Comparison of ENCODE assay signal across 20 cellular contexts in genomic region chrX:18898517-18898916, GRCh38.
A peak's percentile ranks its signal among the peaks of the same experiment; 100 is the strongest.
DNase-seq lines count a peak whose midpoint lies in the region; TF ChIP-seq lines count a peak whose summit lies in the region.
"Had no signal": no experiment of that assay in that cellular context is flagged by ENCODE, and none has a peak within 500 bp of the region (broad histone marks: within the 10 kb centered on the region; RNA-seq: fewer than 3 reads in every experiment).

No MANE protein-coding gene starts in this region.

- WGBS in spleen, 5 donors, result 75 to 95% (median 86%) methylated on average over 2 to 6 of the region's 6 CpGs

- H3K9me3 Mint-ChIP-seq in chondrocyte (ENCODE audit: low read depth), result no peaks in the 10 kb centered on the region
- H3K9me3 Mint-ChIP-seq: CD4-positive, CD25-positive, alpha-beta regulatory T cell; GM23338 had no signal

- peaks cover 23% of the 10 kb centered on the region for H3K4me1 Mint-ChIP-seq in chondrocyte (ENCODE audit: low read depth)
- H3K4me1 Mint-ChIP-seq: CD4-positive, CD25-positive, alpha-beta regulatory T cell had no signal

- H3K36me3 Mint-ChIP-seq in chondrocyte (ENCODE audit: low read depth), result peaks cover 1% of the 10 kb centered on the region

- TF ChIP-seq CTCF in chondrocyte (IDR thresholded peaks at IDR 0.05), result no peak
- no peak for TF ChIP-seq CTCF in spleen (IDR thresholded peaks at IDR 0.05 in 8 of 11, conservative IDR thresholded peaks at IDR 0.05 in 3 of 11)

- no peak for TF ChIP-seq POLR2A in spleen (IDR thresholded peaks at IDR 0.05)

- DNase-seq in NCI-H1436 treated with DMSO at 0.1 percent for 48 hours (lab: John Stamatoyannopoulos, UW) (peak; percentile 2), NOMO-1 (lab: John Stamatoyannopoulos, UW; ENCODE audit: unreplicated experiment in 2 of 2) (peak; percentile 55 to 61), chondrocyte (ENCODE audit: low spot score) (peak; percentile 21), spleen (peak; percentile 31), NCI-H1694 (lab: John Stamatoyannopoulos, UW) (no peak)
- no peak for DNase-seq in activated CD4-positive, CD25-positive, alpha-beta regulatory T cell (lab: John Stamatoyannopoulos, UW)
- no peak for DNase-seq in activated effector memory CD4-positive, alpha-beta T cell treated with Interleukin-2 at 50 U/mL for 16 hours
- DNase-seq: CD4-positive, CD25-positive, alpha-beta regulatory T cell; COR-L47; DMS 273 treated with DMSO at 0.1 percent for 48 hours; KBM-7; MM.1S; NCI-H1048; NCI-H1930; NCI-H226; NCI-H510A treated with DMSO at 0.1 percent for 48 hours; NCI-H774 had no signal

- peaks cover 0 to 90% (median 9%) of the 10 kb centered on the region in 6 donors for H3K36me3 ChIP-seq in spleen
- H3K36me3 ChIP-seq: SJSA1 had no signal

- no peaks in the 10 kb centered on the region for H3K27me3 ChIP-seq in spleen (replicated peaks in 1 of 7)
- H3K27me3 ChIP-seq: SJSA1 had no signal

- H3K4me3 Mint-ChIP-seq in chondrocyte (ENCODE audit: unreplicated experiment), result no peak overlapping the region
- H3K4me3 Mint-ChIP-seq: CD4-positive, CD25-positive, alpha-beta regulatory T cell; GM23338 had no signal

- H3K27ac ChIP-seq in spleen, result no peak overlapping the region
- H3K27ac ChIP-seq: SJSA1 had no signal

- no peaks in the 10 kb centered on the region for H3K27me3 Mint-ChIP-seq in chondrocyte (ENCODE audit: low read depth)
- H3K27me3 Mint-ChIP-seq: CD4-positive, CD25-positive, alpha-beta regulatory T cell had no signal

- H3K27ac Mint-ChIP-seq in chondrocyte (ENCODE audit: unreplicated experiment), result no peak overlapping the region
- H3K27ac Mint-ChIP-seq: GM23338 had no signal

- no peaks in the 10 kb centered on the region for H3K4me1 ChIP-seq in spleen
- H3K4me1 ChIP-seq: HAP-1, SJSA1 had no signal

- no peaks in the 10 kb centered on the region for H3K9me3 ChIP-seq in spleen
- H3K9me3 ChIP-seq: HAP-1, SJSA1 had no signal

- H3K4me3 ChIP-seq in spleen, result no peak overlapping the region
- H3K4me3 ChIP-seq: GM23338, HAP-1, SJSA1 had no signal

- intact Hi-C loops in spleen (cut with DNase I; ENCODE audit: low total_unique reads), result no loop called here

Comparison
In these comparisons a context has a peak if more than half of its experiments do, and no peak if none do; other contexts are left out.
1. DNase-seq: peak in NCI-H1436 treated with DMSO at 0.1 percent for 48 hours (single experiment), NOMO-1 (2 of 2), chondrocyte (single experiment) and spleen (single experiment); none in NCI-H1694 (single experiment), activated CD4-positive, CD25-positive, alpha-beta regulatory T cell (0 of 4) and activated effector memory CD4-positive, alpha-beta T cell treated with Interleukin-2 at 50 U/mL for 16 hours (single experiment).